11 cellular contexts compared by ENCODE assay signal in genomic region chr1:26768755-26769154, GRCh38. TPM values are rescaled to one million over a fixed set of nuclear protein-coding genes. Genes with fewer than 3 reads are reported as not detected.
A peak's percentile ranks its signal among the peaks of the same experiment; 100 is the strongest.
DNase-seq lines count a peak whose midpoint lies in the region; ATAC-seq, FAIRE-seq and TF ChIP-seq lines count a peak whose summit lies in the region.
"Had no signal": no experiment of that assay in that cellular context is flagged by ENCODE, and none has a peak within 500 bp of the region (broad histone marks: within the 10 kb centered on the region; RNA-seq: fewer than 3 reads in every experiment).

No MANE protein-coding gene starts in this region.

- TF ChIP-seq POLR2A in GM12891 (IDR thresholded peaks at IDR 0.05; ENCODE audit: low read depth, low read length): no peak

- no peak for FAIRE-seq in GM12891 (lab: Jason Lieb, UNC)
- FAIRE-seq: frontal cortex, GM18507 had no signal

- H3K4me3 Mint-ChIP-seq in osteocyte (ENCODE audit: unreplicated experiment): peak overlapping the region; percentile 29

- no peak for ATAC-seq in HG02678 (IDR thresholded peaks at IDR 0.05; ENCODE audit: unreplicated experiment)

- H3K4me1 Mint-ChIP-seq in osteocyte (ENCODE audit: unreplicated experiment): peaks cover 40% of the 10 kb centered on the region

- H3K36me3 ChIP-seq in esophagus (ENCODE audit: control insufficient read depth in 2 of 2, insufficient read depth in 2 of 2, low read length in 1 of 2): peaks cover 25 to 42% of the 10 kb centered on the region in 2 donors
- H3K36me3 ChIP-seq in H7 (replicated peaks; ENCODE audit: control insufficient read depth, insufficient read depth, low read length): peaks cover 64% of the 10 kb centered on the region

- TF ChIP-seq CTCF in osteocyte (IDR thresholded peaks at IDR 0.05): no peak

- no peak overlapping the region for H3K4me3 ChIP-seq in esophagus (ENCODE audit: low read depth in 1 of 2, low read length in 2 of 2)
- no peak overlapping the region for H3K4me3 ChIP-seq in H7 (ENCODE audit: insufficient read depth, low read depth, low read length)

- no peaks in the 10 kb centered on the region for H3K9me3 Mint-ChIP-seq in osteocyte (ENCODE audit: unreplicated experiment)

- no peaks in the 10 kb centered on the region for H3K27me3 Mint-ChIP-seq in osteocyte (ENCODE audit: unreplicated experiment)

- DNase-seq in D341Med (ENCODE audit: low spot score): peak; percentile 61
- peak; percentile 4 for DNase-seq in NCI-H524 treated with DMSO at 0.1 percent for 48 hours (lab: John Stamatoyannopoulos, UW)
- no peak for DNase-seq in osteocyte (ENCODE audit: extremely low spot score, unreplicated experiment)
- no peak for DNase-seq in GM12891 (ENCODE audit: insufficient read length, low spot score)
- no peak for DNase-seq in NCI-H748 (lab: John Stamatoyannopoulos, UW; ENCODE audit: unreplicated experiment)
- no peak for DNase-seq in H7
- DNase-seq: NCI-H2029 treated with DMSO at 0.1 percent for 48 hours had no signal

- H3K4me1 ChIP-seq in esophagus (ENCODE audit: control insufficient read depth in 2 of 2, insufficient read depth in 2 of 2, low read length in 1 of 2): peaks cover 4 to 16% of the 10 kb centered on the region in 2 donors

- H3K27me3 ChIP-seq in esophagus (ENCODE audit: control insufficient read depth in 1 of 2, insufficient read depth in 2 of 2, low read length in 2 of 2) (no peaks in the 10 kb centered on the region), H7 (ENCODE audit: control insufficient read depth, insufficient read depth, low read length) (no peaks in the 10 kb centered on the region)

- peak overlapping the region; percentile 38 to 45 for H3K27ac ChIP-seq in esophagus (ENCODE audit: low read depth in 2 of 2, low read length in 1 of 2)

- H3K27ac Mint-ChIP-seq in osteocyte (ENCODE audit: unreplicated experiment): peak overlapping the region; percentile 80

- 17 to 33% methylated on average over 3 of the region's 3 CpGs for WGBS in esophagus, 2 donors

- H3K9me3 ChIP-seq in esophagus (ENCODE audit: control insufficient read depth in 2 of 2, insufficient read depth in 1 of 2, low read depth in 1 of 2, low read length in 1 of 2): no peaks in the 10 kb centered on the region

- H3K36me3 Mint-ChIP-seq in osteocyte (ENCODE audit: unreplicated experiment): peaks cover 59% of the 10 kb centered on the region

TF ChIP-seq in GM12891, 5 proteins besides CTCF, POLR2A, EP300 and RAD21:
- TF ChIP-seq TAF1 (IDR thresholded peaks at IDR 0.05; ENCODE audit: low read depth, low read length) (no peak), POU2F2 (IDR thresholded peaks at IDR 0.05; ENCODE audit: low read depth, low read length) (no peak), POLR2AphosphoS5 (IDR thresholded peaks at IDR 0.05; ENCODE audit: low read depth, low read length) (no peak), PAX5 (IDR thresholded peaks at IDR 0.05; ENCODE audit: insufficient read depth, low read length, severe bottlenecking) (no peak), SPI1 (IDR thresholded peaks at IDR 0.05; ENCODE audit: low read depth, low read length) (no peak)

RNA-seq across cellular contexts. Expression of gene PIGV, which starts 19.0 kb away (rescaled TPM):
- polyA plus RNA-seq in esophagus: 1 to 10 TPM; 5.1 to 7.1 TPM
- 14.2 TPM in 2 replicates for total RNA-seq in osteocyte
- polyA plus RNA-seq in GM12891 (2012; ENCODE audit: low read depth, missing spikeins): 11.0 TPM
- 28.3 TPM in 2 replicates for total RNA-seq in H7 (2014; rRNA removed; shearing (Covaris generic))

RNA-seq across cellular contexts. Expression of gene ZDHHC18, which starts 57.7 kb away (rescaled TPM):
- polyA plus RNA-seq in esophagus: 10 to 100 TPM; 14.4 to 15.0 TPM
- 19.8 and 24.2 TPM in 2 replicates for total RNA-seq in osteocyte
- polyA plus RNA-seq in GM12891 (2012; ENCODE audit: low read depth, missing spikeins): 24.3 TPM
- 45.5 and 50.0 TPM in 2 replicates for total RNA-seq in H7 (2014; rRNA removed; shearing (Covaris generic))

Comparison
In these comparisons a context has a peak if more than half of its experiments do, and no peak if none do; other contexts are left out.
1. DNase-seq: peak in D341Med (single experiment) and NCI-H524 treated with DMSO at 0.1 percent for 48 hours (single experiment); none in osteocyte (single experiment), GM12891 (single experiment), NCI-H748 (single experiment) and H7 (single experiment).